In genomic region chr12:112408621-112409020, GRCh38 we compare ENCODE assay signal across 1 cellular context.
TF ChIP-seq lines count a peak whose summit lies in the region.

No MANE protein-coding gene starts in this region.

TF ChIP-seq in HEK293, 187 proteins besides CTCF, POLR2A, EP300 and RAD21 (continued from another document):
- no peak for TF ChIP-seq HIC1 (tag by site-specific recombination; IDR thresholded peaks at IDR 0.05)
- TF ChIP-seq ZNF248 (tag by site-specific recombination; IDR thresholded peaks at IDR 0.05): no peak
- no peak for TF ChIP-seq KLF7 (tag by site-specific recombination; IDR thresholded peaks at IDR 0.05; ENCODE audit: borderline replicate concordance)
- TF ChIP-seq ZNF221 (tag by site-specific recombination; IDR thresholded peaks at IDR 0.05; ENCODE audit: borderline replicate concordance): no peak
- TF ChIP-seq KLF1 (tag by site-specific recombination; IDR thresholded peaks at IDR 0.05): no peak
